Comparison of ENCODE assay signal across 21 cellular contexts in genomic region chr22:47582067-47582466, GRCh38.
A peak's percentile ranks its signal among the peaks of the same experiment; 100 is the strongest.
DNase-seq lines count a peak whose midpoint lies in the region; ATAC-seq, FAIRE-seq and TF ChIP-seq lines count a peak whose summit lies in the region.
"Had no signal": no experiment of that assay in that cellular context is flagged by ENCODE, and none has a peak within 500 bp of the region (broad histone marks: within the 10 kb centered on the region; RNA-seq: fewer than 3 reads in every experiment).

No MANE protein-coding gene starts in this region.

- H3K36me3 ChIP-seq in mesendoderm (ENCODE audit: control insufficient read depth, insufficient read depth, low read length) (no peaks in the 10 kb centered on the region), right lobe of liver (no peaks in the 10 kb centered on the region)

- H3K56ac ChIP-seq in mesendoderm (ENCODE audit: low read length) = no peak overlapping the region

- no peak overlapping the region for H3K27ac Mint-ChIP-seq in chondrocyte (ENCODE audit: unreplicated experiment)
- H3K27ac Mint-ChIP-seq: B cell; CD4-positive, alpha-beta T cell; IgD-negative memory B cell had no signal

- DNase-seq in NCI-H748 (lab: John Stamatoyannopoulos, UW; ENCODE audit: unreplicated experiment) (peak; percentile 13), NCI-H748 treated with DMSO at 0.1 percent for 48 hours (lab: John Stamatoyannopoulos, UW) (no peak), mesendoderm (peak; percentile 51), right lobe of liver (no peak), chondrocyte (ENCODE audit: low spot score) (no peak)
- DNase-seq: 8988T; C1 segment of cervical spinal cord; Calu3; CD4-positive, alpha-beta T cell; DMS 273 treated with DMSO at 0.1 percent for 48 hours; DMS79 treated with DMSO at 0.1 percent for 48 hours; EL; GF-D8; KG1 had no signal

- H3K9me3 Mint-ChIP-seq in chondrocyte (ENCODE audit: low read depth) = peaks cover 33% of the 10 kb centered on the region

- H3K27ac ChIP-seq in mesendoderm (ENCODE audit: low read depth, low read length) (no peak overlapping the region), right lobe of liver (no peak overlapping the region)

- H3K4me3 Mint-ChIP-seq in chondrocyte (ENCODE audit: unreplicated experiment) = no peak overlapping the region
- H3K4me3 Mint-ChIP-seq: B cell; CD4-positive, alpha-beta T cell; IgD-negative memory B cell had no signal

- H3K9me3 ChIP-seq in right lobe of liver = no peaks in the 10 kb centered on the region

- H3K27me3 ChIP-seq in mesendoderm (ENCODE audit: insufficient read depth, low read length, poor library complexity) (no peaks in the 10 kb centered on the region), right lobe of liver (peaks cover 0 to 11% of the 10 kb centered on the region in 2 donors)

- no peak overlapping the region for H4K8ac ChIP-seq in mesendoderm (ENCODE audit: low read depth, low read length)

- H2AK5ac ChIP-seq in mesendoderm (ENCODE audit: low read length) = no peak overlapping the region

- no peak overlapping the region for H2BK5ac ChIP-seq in mesendoderm (ENCODE audit: low read length)

- no CpG with 5 or more reads among the region's 1 CpG for WGBS in mesendoderm (ENCODE audit: extremely low coverage, insufficient coverage, low lambda C conversion rate)
- 13% methylated on average over 1 of the region's 1 CpG for WGBS in right lobe of liver (ENCODE audit: insufficient coverage, low coverage, low lambda C conversion rate, missing lambda C conversion rate)

- H3K4me2 ChIP-seq in mesendoderm (ENCODE audit: low read length) = no peak overlapping the region

- no peaks in the 10 kb centered on the region for H3K4me1 Mint-ChIP-seq in chondrocyte (ENCODE audit: low read depth)
- H3K4me1 Mint-ChIP-seq: B cell, IgD-negative memory B cell had no signal

- H4K5ac ChIP-seq in mesendoderm (ENCODE audit: low read length) = no peak overlapping the region

- H3K79me2 ChIP-seq in mesendoderm (ENCODE audit: control insufficient read depth, insufficient read depth, low read length) = no peaks in the 10 kb centered on the region

- no peak overlapping the region for H3K18ac ChIP-seq in mesendoderm (ENCODE audit: low read length)

- no peak overlapping the region for H3K23ac ChIP-seq in mesendoderm (ENCODE audit: low read length)

- TF ChIP-seq CTCF in right lobe of liver (IDR thresholded peaks at IDR 0.05) (no peak), chondrocyte (IDR thresholded peaks at IDR 0.05) (no peak)

- no peaks in the 10 kb centered on the region for H3K27me3 Mint-ChIP-seq in chondrocyte (ENCODE audit: low read depth)
- H3K27me3 Mint-ChIP-seq: IgD-negative memory B cell had no signal

- H2BK15ac ChIP-seq in mesendoderm (replicated peaks; ENCODE audit: low read depth) = no peak overlapping the region

- H3K4me1 ChIP-seq in mesendoderm (ENCODE audit: control insufficient read depth, low read depth, low read length) (no peaks in the 10 kb centered on the region), right lobe of liver (no peaks in the 10 kb centered on the region)

- H3K79me1 ChIP-seq in mesendoderm (ENCODE audit: low read length) = no peaks in the 10 kb centered on the region

- H3K4me3 ChIP-seq in mesendoderm (ENCODE audit: low read length) (no peak overlapping the region), right lobe of liver (no peak overlapping the region)

- no peak for TF ChIP-seq POLR2A in right lobe of liver (IDR thresholded peaks at IDR 0.05)

- intact Hi-C loops in right lobe of liver (cut with DNase I) = no loop called here

- H2BK120ac ChIP-seq in mesendoderm (ENCODE audit: low read depth, low read length) = no peak overlapping the region

- H3K36me3 Mint-ChIP-seq in chondrocyte (ENCODE audit: low read depth) = no peaks in the 10 kb centered on the region
- H3K36me3 Mint-ChIP-seq: IgD-negative memory B cell had no signal

- ATAC-seq in right lobe of liver (no peak), HG02970 (IDR thresholded peaks at IDR 0.05; ENCODE audit: low FRiP score, unreplicated experiment) (no peak)
- ATAC-seq: HCT116 had no signal

- peak; percentile 57 for FAIRE-seq in endometrium (lab: Jason Lieb, UNC)
- FAIRE-seq: GM19239, H54 had no signal

- H3K9ac ChIP-seq in mesendoderm (ENCODE audit: low read length) = no peak overlapping the region

- H3K4ac ChIP-seq in mesendoderm (ENCODE audit: low read depth, low read length) = no peak overlapping the region

Comparison
In these comparisons a context has a peak if more than half of its experiments do, and no peak if none do; other contexts are left out.
1. DNase-seq: peak in NCI-H748 (single experiment) and mesendoderm (single experiment); none in NCI-H748 treated with DMSO at 0.1 percent for 48 hours (single experiment), right lobe of liver (0 of 3) and chondrocyte (single experiment).